ENCODE assay signal across 17 cellular contexts in the genomic region with DNA sequence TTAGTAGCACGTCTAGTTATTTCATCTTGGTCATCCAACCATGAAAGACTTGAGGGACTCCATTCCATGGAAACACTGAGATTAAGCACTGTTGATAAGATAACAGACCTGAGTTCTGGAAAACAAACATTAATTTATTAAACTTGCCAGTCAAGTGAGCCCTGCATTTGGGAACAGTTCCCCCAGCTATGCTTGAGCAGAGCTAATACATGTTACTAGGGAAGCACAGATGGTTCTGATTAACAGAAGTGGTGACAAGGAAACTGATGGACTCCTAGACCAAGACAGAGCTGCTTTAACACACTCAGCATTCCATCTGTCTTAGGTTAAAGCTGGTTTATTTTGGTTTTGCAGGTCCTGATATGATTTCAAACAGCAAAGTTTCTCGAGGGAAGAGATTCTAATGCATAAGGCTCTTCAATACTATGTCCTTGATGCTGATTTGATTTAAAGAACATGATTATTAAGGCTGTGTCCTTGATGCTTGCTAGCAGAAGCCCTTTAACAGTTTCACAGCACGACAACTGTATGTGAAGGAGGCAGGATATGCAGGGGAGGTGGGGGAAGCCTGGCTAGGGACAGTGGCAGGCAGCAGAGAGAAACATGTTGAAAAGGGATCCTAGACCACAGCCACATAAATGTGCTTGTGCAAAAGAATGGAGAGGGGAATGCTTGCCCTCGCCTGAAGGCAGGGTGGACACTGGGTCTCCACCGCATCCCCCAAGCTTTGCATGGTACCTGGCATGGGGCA.
A peak's percentile ranks its signal among the peaks of the same experiment; 100 is the strongest.
DNase-seq lines count a peak whose midpoint lies in the region; ATAC-seq and TF ChIP-seq lines count a peak whose summit lies in the region.
"Had no signal": no experiment of that assay in that cellular context is flagged by ENCODE, and none has a peak within 500 bp of the region (broad histone marks: within the 10 kb centered on the region; RNA-seq: fewer than 3 reads in every experiment).

No MANE protein-coding gene starts in this region.

- H3K4me3 Mint-ChIP-seq in neural crest cell: no peak overlapping the region
- no peak overlapping the region for H3K4me3 Mint-ChIP-seq in activated naive CD4-positive, alpha-beta T cell treated with anti-CD3 and anti-CD28 coated beads for 36 hours
- H3K4me3 Mint-ChIP-seq: endodermal cell, T-cell had no signal

- no peak overlapping the region for H3K23ac ChIP-seq in neuronal stem cell (ENCODE audit: low read depth, low read length, poor library complexity)

- no peaks in the 10 kb centered on the region for H3K27me3 ChIP-seq in neuronal stem cell (ENCODE audit: control insufficient read depth in 3 of 3, insufficient read depth in 3 of 3, low read depth in 1 of 3, low read length in 3 of 3)
- H3K27me3 ChIP-seq: ovary, testis had no signal

- peak overlapping the region; percentile 64 for H3K27ac Mint-ChIP-seq in neural crest cell (ENCODE audit: unreplicated experiment)
- no peak overlapping the region for H3K27ac Mint-ChIP-seq in activated naive CD4-positive, alpha-beta T cell treated with anti-CD3 and anti-CD28 coated beads for 36 hours
- H3K27ac Mint-ChIP-seq: endodermal cell, T-cell had no signal

- H3K27ac ChIP-seq in SK-N-MC (peak overlapping the region; percentile 77), neuronal stem cell (replicated peaks; ENCODE audit: low read length) (no peak overlapping the region)
- H3K27ac ChIP-seq: ovary, testis had no signal

- ATAC-seq in GM19467 (IDR thresholded peaks at IDR 0.05; ENCODE audit: unreplicated experiment): no peak
- ATAC-seq: activated CD4-positive, CD25-positive, alpha-beta regulatory T cell treated with anti-CD3 and anti-CD28 coated beads, Interleukin-2, amount 50 U/mL, for 24 hours; T-cell had no signal

- no peak overlapping the region for H2AK5ac ChIP-seq in neuronal stem cell (ENCODE audit: low read depth, low read length)

- H4K91ac ChIP-seq in neuronal stem cell (ENCODE audit: low read depth, low read length, poor library complexity): no peak overlapping the region

- no CpG with 5 or more reads among the region's 5 CpGs for WGBS in neuronal stem cell (ENCODE audit: extremely low coverage in 2 of 2, insufficient read length in 2 of 2, insufficient replicate concordance in 1 of 2), 2 donors

- H3K9me3 ChIP-seq in SK-N-MC (ENCODE audit: low read depth, low read length) (no peaks in the 10 kb centered on the region), neuronal stem cell (replicated peaks in 1 of 2; ENCODE audit: control insufficient read depth in 2 of 2, insufficient read depth in 1 of 2, low read depth in 1 of 2, low read length in 2 of 2) (no peaks in the 10 kb centered on the region)
- H3K9me3 ChIP-seq: ovary, testis had no signal

- TF ChIP-seq CTCF in neural crest cell (conservative IDR thresholded peaks at IDR 0.05): no peak

- intact Hi-C loops in activated naive CD4-positive, alpha-beta T cell treated with anti-CD3 and anti-CD28 coated beads for 36 hours (cut with micrococcal nuclease): loop anchor here (1.0 kb wide), 1 partner anchor 15 kb away; no protein-coding TSS in a partner anchor

- no peaks in the 10 kb centered on the region for H3K79me1 ChIP-seq in neuronal stem cell (ENCODE audit: low read depth, low read length)

- no peak overlapping the region for H2BK5ac ChIP-seq in neuronal stem cell (ENCODE audit: low read length)

- H3K4me3 ChIP-seq in SK-N-MC (peak overlapping the region; percentile 60), neuronal stem cell (ENCODE audit: low read length in 2 of 2) (no peak overlapping the region)
- H3K4me3 ChIP-seq: ovary, testis had no signal

- H2BK12ac ChIP-seq in neuronal stem cell (ENCODE audit: low read length): no peak overlapping the region

- H3K18ac ChIP-seq in neuronal stem cell (ENCODE audit: low read length): no peak overlapping the region

- H2BK15ac ChIP-seq in neuronal stem cell (ENCODE audit: low read length): no peak overlapping the region

- DNase-seq in EH (ENCODE audit: low read depth) (peak; percentile 75), SK-N-MC (ENCODE audit: low read depth, low spot score) (peak; percentile 69), fibroblast of peridontal ligament (ENCODE audit: extremely low read depth) (peak; percentile 54), neural crest cell (ENCODE audit: low read depth, low spot score) (no peak), NCI-H1417 treated with DMSO at 0.1 percent for 48 hours (lab: John Stamatoyannopoulos, UW) (no peak), neuronal stem cell (ENCODE audit: low spot score) (no peak)
- no peak for DNase-seq in activated naive CD4-positive, alpha-beta T cell treated with anti-CD3 and anti-CD28 coated beads for 36 hours
- DNase-seq: amniotic stem cell; COR-L47; endodermal cell; hypothalamus; ovary; stimulated activated CD4-positive, alpha-beta T cell treated with anti-CD3 and anti-CD28 coated beads, Interleukin-12 subunit alpha, Interleukin-12 subunit beta, amount 100 ng/mL, for 4 hours; T-cell; testis had no signal

- H4K8ac ChIP-seq in neuronal stem cell (ENCODE audit: low read depth, low read length): no peak overlapping the region

- H3K9me3 Mint-ChIP-seq in neural crest cell: no peaks in the 10 kb centered on the region
- H3K9me3 Mint-ChIP-seq in activated naive CD4-positive, alpha-beta T cell treated with anti-CD3 and anti-CD28 coated beads for 36 hours: no peaks in the 10 kb centered on the region
- H3K9me3 Mint-ChIP-seq: endodermal cell, T-cell had no signal

- no peaks in the 10 kb centered on the region for H3K27me3 Mint-ChIP-seq in neural crest cell (ENCODE audit: low read depth)
- no peaks in the 10 kb centered on the region for H3K27me3 Mint-ChIP-seq in activated naive CD4-positive, alpha-beta T cell treated with anti-CD3 and anti-CD28 coated beads for 36 hours (ENCODE audit: low read depth)

- H3K36me3 Mint-ChIP-seq in neural crest cell (ENCODE audit: low read depth): no peaks in the 10 kb centered on the region
- no peaks in the 10 kb centered on the region for H3K36me3 Mint-ChIP-seq in activated naive CD4-positive, alpha-beta T cell treated with anti-CD3 and anti-CD28 coated beads for 36 hours (ENCODE audit: low read depth)
- H3K36me3 Mint-ChIP-seq: T-cell had no signal

- no peak overlapping the region for H3K4me2 ChIP-seq in neuronal stem cell (ENCODE audit: insufficient read depth, low read length, poor library complexity, severe bottlenecking)

- no peak overlapping the region for H2AFZ ChIP-seq in neuronal stem cell (ENCODE audit: low read length)

- no peak overlapping the region for H2BK120ac ChIP-seq in neuronal stem cell (ENCODE audit: low read depth, low read length)

- CTCF ChIA-PET in activated naive CD4-positive, alpha-beta T cell treated with anti-CD3 and anti-CD28 coated beads for 36 hours (lab: Charles Lee): interaction anchor here (0.6 kb wide), 1 partner anchor 83 kb away, joined by 3 read pairs; no protein-coding TSS in a partner anchor

- no peak overlapping the region for H3K9ac ChIP-seq in SK-N-MC (ENCODE audit: insufficient read length)
- no peak overlapping the region for H3K9ac ChIP-seq in neuronal stem cell (ENCODE audit: low read depth, low read length, poor library complexity)

- H3K4me1 Mint-ChIP-seq in neural crest cell: peaks cover 6% of the 10 kb centered on the region
- no peaks in the 10 kb centered on the region for H3K4me1 Mint-ChIP-seq in activated naive CD4-positive, alpha-beta T cell treated with anti-CD3 and anti-CD28 coated beads for 36 hours (ENCODE audit: low read depth)
- H3K4me1 Mint-ChIP-seq: T-cell had no signal

- H3K4ac ChIP-seq in neuronal stem cell (ENCODE audit: low read length): no peak overlapping the region

- H3K36me3 ChIP-seq in SK-N-MC (ENCODE audit: insufficient read depth, low read length) (no peaks in the 10 kb centered on the region), neuronal stem cell (replicated peaks in 1 of 2; ENCODE audit: control insufficient read depth in 2 of 2, insufficient read depth in 2 of 2, low read length in 2 of 2) (no peaks in the 10 kb centered on the region)
- H3K36me3 ChIP-seq: ovary had no signal

- H3K4me1 ChIP-seq in neuronal stem cell (ENCODE audit: control insufficient read depth in 2 of 2, insufficient read depth in 1 of 2, low read depth in 1 of 2, low read length in 2 of 2): no peaks in the 10 kb centered on the region
- H3K4me1 ChIP-seq: testis had no signal

- no peak overlapping the region for H3K14ac ChIP-seq in neuronal stem cell (ENCODE audit: low read length)

Comparison
In these comparisons a context has a peak if more than half of its experiments do, and no peak if none do; other contexts are left out.
1. DNase-seq: peak in EH (single experiment), SK-N-MC (single experiment) and fibroblast of peridontal ligament (single experiment); none in neural crest cell (single experiment), activated naive CD4-positive, alpha-beta T cell treated with anti-CD3 and anti-CD28 coated beads for 36 hours (single experiment), NCI-H1417 treated with DMSO at 0.1 percent for 48 hours (single experiment) and neuronal stem cell (single experiment).